In the genomic region with DNA sequence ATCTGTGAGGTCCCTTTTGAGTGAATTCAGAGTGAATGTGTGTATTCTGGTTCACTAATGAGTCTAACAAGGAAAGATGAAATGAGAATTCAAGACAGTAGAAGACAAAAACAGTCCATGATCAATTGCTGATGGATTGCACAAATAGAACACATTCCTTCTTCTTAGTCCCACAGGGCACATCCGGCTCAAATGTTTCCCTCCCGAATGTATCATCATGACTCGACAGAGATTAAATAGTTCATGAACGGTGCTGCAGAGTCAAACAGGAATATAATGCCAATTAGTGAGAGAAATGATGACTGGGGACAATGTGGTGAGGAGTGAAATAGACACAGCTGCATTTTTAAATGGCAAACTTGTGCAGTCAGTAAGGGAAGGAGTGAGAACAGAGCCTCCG, we compare ENCODE assay signal across 26 cellular contexts. TPM values are rescaled to one million over a fixed set of nuclear protein-coding genes. Genes with fewer than 3 reads are reported as not detected.
DNase-seq lines count a peak whose midpoint lies in the region; TF ChIP-seq lines count a peak whose summit lies in the region.
"Had no signal": no experiment of that assay in that cellular context is flagged by ENCODE, and none has a peak within 500 bp of the region (broad histone marks: within the 10 kb centered on the region; RNA-seq: fewer than 3 reads in every experiment).

No MANE protein-coding gene starts in this region.

- 84 to 86% methylated on average over 5 of the region's 5 CpGs for WGBS in sigmoid colon, 2 donors

- H3K4me1 Mint-ChIP-seq in activated CD4-positive, alpha-beta T cell treated with anti-CD3 and anti-CD28 coated beads, Interleukin-2, amount 10 ng/mL, durations not matched to agents 24 days and 14 days: no peaks in the 10 kb centered on the region
- H3K4me1 Mint-ChIP-seq: mesothelial cell of epicardium, naive B cell had no signal

- no peaks in the 10 kb centered on the region for H3K36me3 Mint-ChIP-seq in activated CD4-positive, alpha-beta T cell treated with anti-CD3 and anti-CD28 coated beads, Interleukin-2, amount 10 ng/mL, durations not matched to agents 24 days and 14 days (ENCODE audit: low read depth)
- H3K36me3 Mint-ChIP-seq: activated naive CD8-positive, alpha-beta T cell; mesothelial cell of epicardium had no signal

- no peaks in the 10 kb centered on the region for H3K9me3 Mint-ChIP-seq in activated CD4-positive, alpha-beta T cell treated with anti-CD3 and anti-CD28 coated beads, Interleukin-2, amount 10 ng/mL, durations not matched to agents 24 days and 14 days

- H3K4me3 Mint-ChIP-seq in activated CD4-positive, alpha-beta T cell treated with anti-CD3 and anti-CD28 coated beads, Interleukin-2, amount 10 ng/mL, durations not matched to agents 24 days and 14 days: no peak overlapping the region
- H3K4me3 Mint-ChIP-seq: activated naive CD8-positive, alpha-beta T cell; mesothelial cell of epicardium had no signal

- TF ChIP-seq EP300 in sigmoid colon (IDR thresholded peaks at IDR 0.05): no peak

- H3K27ac Mint-ChIP-seq in activated CD4-positive, alpha-beta T cell treated with anti-CD3 and anti-CD28 coated beads, Interleukin-2, amount 10 ng/mL, durations not matched to agents 24 days and 14 days: no peak overlapping the region
- H3K27ac Mint-ChIP-seq: activated naive CD8-positive, alpha-beta T cell; mesothelial cell of epicardium; naive B cell had no signal

- H3K36me3 ChIP-seq in osteoblast (ENCODE audit: insufficient read depth, low read length): no peaks in the 10 kb centered on the region
- no peaks in the 10 kb centered on the region for H3K36me3 ChIP-seq in sigmoid colon
- H3K36me3 ChIP-seq: BLaER1 treated with 17β-estradiol and CSF1 and Interleukin-3, amounts not matched to agents 10 nM and 100 nM; heart right ventricle; neutrophil; Peyer's patch; thyroid gland had no signal

- TF ChIP-seq CTCF in osteoblast (IDR thresholded peaks at IDR 0.05; ENCODE audit: extremely low read depth, low read depth, low read length) (no peak), sigmoid colon (IDR thresholded peaks at IDR 0.05) (no peak)

- peak overlapping the region; percentile 62 for H2AFZ ChIP-seq in osteoblast (ENCODE audit: low read length)

- H3K4me1 ChIP-seq in osteoblast (ENCODE audit: insufficient read depth, low read length) (peaks cover 7% of the 10 kb centered on the region), sigmoid colon (no peaks in the 10 kb centered on the region)
- H3K4me1 ChIP-seq: BLaER1 treated with 17β-estradiol and CSF1 and Interleukin-3, amounts not matched to agents 10 nM and 100 nM; heart right ventricle; Peyer's patch; thyroid gland had no signal

- intact Hi-C loops in sigmoid colon (cut with DNase I): no loop called here
- intact Hi-C loops in activated CD4-positive, alpha-beta T cell treated with anti-CD3 and anti-CD28 coated beads, Interleukin-2, amount 10 ng/mL, durations not matched to agents 24 days and 14 days (cut with micrococcal nuclease): no loop called here

- no peaks in the 10 kb centered on the region for H4K20me1 ChIP-seq in osteoblast (ENCODE audit: insufficient read depth, low read length)
- H4K20me1 ChIP-seq: BLaER1 treated with 17β-estradiol and CSF1 and Interleukin-3, amounts not matched to agents 10 nM and 100 nM had no signal

- H3K4me3 ChIP-seq in osteoblast (ENCODE audit: insufficient read depth, low read length) (no peak overlapping the region), sigmoid colon (no peak overlapping the region)
- H3K4me3 ChIP-seq: BLaER1 treated with 17β-estradiol and CSF1 and Interleukin-3, amounts not matched to agents 10 nM and 100 nM; heart right ventricle; Peyer's patch; thyroid gland had no signal

- H3K79me2 ChIP-seq in osteoblast (ENCODE audit: insufficient read depth, low read length): no peaks in the 10 kb centered on the region

- H3K27me3 ChIP-seq in osteoblast (ENCODE audit: insufficient read depth, low read length) (no peaks in the 10 kb centered on the region), sigmoid colon (no peaks in the 10 kb centered on the region)
- H3K27me3 ChIP-seq: BLaER1 treated with 17β-estradiol and CSF1 and Interleukin-3, amounts not matched to agents 10 nM and 100 nM; neutrophil; Peyer's patch; thyroid gland had no signal

- H3K9me3 ChIP-seq in osteoblast (ENCODE audit: low read depth, low read length) (no peaks in the 10 kb centered on the region), sigmoid colon (peaks cover 0 to 9% (median 0%) of the 10 kb centered on the region in 4 donors)
- H3K9me3 ChIP-seq: neutrophil, thyroid gland had no signal

- H3K27me3 Mint-ChIP-seq in activated CD4-positive, alpha-beta T cell treated with anti-CD3 and anti-CD28 coated beads, Interleukin-2, amount 10 ng/mL, durations not matched to agents 24 days and 14 days: no peaks in the 10 kb centered on the region

- H3K27ac ChIP-seq in epithelial cell of prostate (peak overlapping the region; percentile 53), osteoblast (ENCODE audit: low read depth, low read length) (no peak overlapping the region), sigmoid colon (no peak overlapping the region)
- H3K27ac ChIP-seq: BLaER1 treated with 17β-estradiol and CSF1 and Interleukin-3, amounts not matched to agents 10 nM and 100 nM; heart right ventricle; KMS-11; neutrophil; Peyer's patch; thyroid gland; VCaP had no signal

- TF ChIP-seq POLR2A in sigmoid colon (IDR thresholded peaks at IDR 0.05): no peak

- peak; percentile 33 for DNase-seq in AG20443 (ENCODE audit: low spot score)
- peak; percentile 30 for DNase-seq in NCI-H460 (ENCODE audit: extremely low read depth, low read depth)
- no peak for DNase-seq in epithelial cell of prostate (ENCODE audit: low read depth, low spot score)
- peak; percentile 82 for DNase-seq in osteoblast (ENCODE audit: insufficient read length, low spot score, missing footprints)
- DNase-seq in HUDEP-2 (lab: John Stamatoyannopoulos, UW; ENCODE audit: unreplicated experiment in 76 of 76): no peak
- no peak for DNase-seq in GF-D8 (lab: John Stamatoyannopoulos, UW)
- no peak for DNase-seq in sigmoid colon
- DNase-seq in activated CD4-positive, alpha-beta T cell treated with anti-CD3 and anti-CD28 coated beads, Interleukin-2, amount 10 ng/mL, durations not matched to agents 24 days and 14 days: no peak
- DNase-seq: ACHN; activated CD4-positive, alpha-beta T cell treated with anti-CD3 and anti-CD28 coated beads for 4 hours; heart right ventricle; kidney glomerular epithelial cell; naive B cell; NCI-H1930; NCI-H526 treated with DMSO at 0.1 percent for 48 hours; Peyer's patch; right cardiac atrium; stimulated activated CD4-positive, alpha-beta T cell treated with anti-CD3 and anti-CD28 coated beads, Interleukin-2, amount 100 ng/mL, for 48 hours; SW 1271; thyroid gland had no signal

- H3K4me2 ChIP-seq in osteoblast (ENCODE audit: insufficient read depth, low read length): peak overlapping the region; percentile 28
- H3K4me2 ChIP-seq: BLaER1 treated with 17β-estradiol and CSF1 and Interleukin-3, amounts not matched to agents 10 nM and 100 nM; KMS-11 had no signal

RNA-seq across cellular contexts. Expression of a gene that starts 11.5 kb away (rescaled TPM):
- total RNA-seq in NCI-H460 (2014; rRNA removed; shearing (Covaris generic)): 34.6 and 36.6 TPM in 2 replicates
- 58.6 and 76.9 TPM in 2 replicates for polyA plus RNA-seq in NCI-H460 (2014; cell fraction: nucleus; rRNA removed)
- total RNA-seq in osteoblast (30.1 and 31.1 TPM in 2 replicates), sigmoid colon (10 to 100 TPM; 25.7 to 42.9 (median 33.3) TPM)
- 10 to 100 TPM; 10.8 to 28.1 (median 11.6) TPM for polyA plus RNA-seq in sigmoid colon
- total RNA-seq in activated CD4-positive, alpha-beta T cell treated with anti-CD3 and anti-CD28 coated beads, Interleukin-2, amount 10 ng/mL, durations not matched to agents 24 days and 14 days: 69.0 and 74.4 TPM in 2 replicates

Comparison
In these comparisons a context has a peak if more than half of its experiments do, and no peak if none do; other contexts are left out.
1. DNase-seq: peak in AG20443 (single experiment), NCI-H460 (single experiment) and osteoblast (single experiment); none in epithelial cell of prostate (single experiment), HUDEP-2 (0 of 76), GF-D8 (single experiment), sigmoid colon (single experiment) and activated CD4-positive, alpha-beta T cell treated with anti-CD3 and anti-CD28 coated beads, Interleukin-2, amount 10 ng/mL, durations not matched to agents 24 days and 14 days (single experiment).